ENCODE assay signal across 12 cellular contexts in the genomic region with DNA sequence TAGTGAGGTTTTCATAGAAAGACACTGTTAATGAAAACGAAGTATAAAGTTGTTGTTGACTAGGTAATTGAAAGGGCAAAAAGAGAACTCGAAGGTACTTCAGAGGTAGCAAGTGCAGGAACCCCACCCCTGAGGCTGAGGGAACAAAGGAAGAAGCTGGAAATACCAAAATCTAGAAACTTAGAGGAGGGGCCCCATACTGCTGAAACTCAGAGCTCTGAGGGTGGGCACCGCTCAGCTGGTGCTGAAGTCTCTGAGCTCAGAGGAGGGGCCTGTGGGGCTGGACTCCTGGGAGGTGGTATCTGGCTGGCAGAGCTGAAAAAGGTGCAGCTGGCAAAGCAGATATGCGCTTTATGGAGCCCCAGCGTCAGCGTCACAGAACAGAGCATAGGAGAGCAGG.
DNase-seq lines count a peak whose midpoint lies in the region; ATAC-seq and TF ChIP-seq lines count a peak whose summit lies in the region.
"Had no signal": no experiment of that assay in that cellular context is flagged by ENCODE, and none has a peak within 500 bp of the region (broad histone marks: within the 10 kb centered on the region; RNA-seq: fewer than 3 reads in every experiment).

No MANE protein-coding gene starts in this region.

- intact Hi-C loops in spleen (cut with DNase I; ENCODE audit: low total_unique reads) = no loop called here
- intact Hi-C loops in Right ventricle myocardium inferior (cut with DNase I) = no loop called here
- intact Hi-C loops in lower lobe of right lung (cut with DNase I) = no loop called here

- WGBS in spleen, 5 donors = 33 to 59% (median 53%) methylated on average over 6 of the region's 6 CpGs

- H3K27me3 ChIP-seq in spleen (replicated peaks in 1 of 7) = no peaks in the 10 kb centered on the region
- no peaks in the 10 kb centered on the region for H3K27me3 ChIP-seq in lower lobe of right lung (ENCODE audit: low read depth)
- H3K27me3 ChIP-seq: brain microvascular endothelial cell had no signal

- H3K9me3 ChIP-seq in T-helper 17 cell (ENCODE audit: control insufficient read depth, low read length, poor library complexity, severe bottlenecking) = no peaks in the 10 kb centered on the region
- no peaks in the 10 kb centered on the region for H3K9me3 ChIP-seq in spleen
- no peaks in the 10 kb centered on the region for H3K9me3 ChIP-seq in lower lobe of right lung

- H3K27ac ChIP-seq in spleen (peak overlapping the region in 5 of 8 donors; percentile 33 to 68 (median 66)), lower lobe of right lung (no peak overlapping the region)
- H3K27ac ChIP-seq: brain microvascular endothelial cell had no signal

- H3K9me3 Mint-ChIP-seq in activated CD4-positive, alpha-beta T cell treated with anti-CD3 and anti-CD28 coated beads, Interleukin-2, amount 10 ng/mL, durations not matched to agents 7 days and 5 days = peaks cover 2% of the 10 kb centered on the region
- H3K9me3 Mint-ChIP-seq: T-helper 2 cell treated with Interferon-gamma antibody and Interleukin-4, amounts not matched to agents 5 μg/mL and 100 μg/mL, for 36 hours had no signal

- POLR2A ChIA-PET in activated CD4-positive, alpha-beta T cell treated with anti-CD3 and anti-CD28 coated beads, Interleukin-2, amount 10 ng/mL, durations not matched to agents 7 days and 5 days (lab: Charles Lee) = no interaction called here

- ATAC-seq in GM21717 (IDR thresholded peaks at IDR 0.05; ENCODE audit: unreplicated experiment) (peak; percentile 28), T-helper 17 cell (no peak), Right ventricle myocardium inferior (no peak), lower lobe of right lung (no peak)

- CTCF ChIA-PET in activated CD4-positive, alpha-beta T cell treated with anti-CD3 and anti-CD28 coated beads, Interleukin-2, amount 10 ng/mL, durations not matched to agents 7 days and 5 days (lab: Charles Lee) = interaction anchor here (1.1 to 1.4 kb wide), 4 partner anchors 8 to 24 kb away, joined by 3 to 4 read pairs (median 3); no protein-coding TSS in a partner anchor

- H3K4me1 ChIP-seq in spleen (peaks cover 0 to 28% (median 8%) of the 10 kb centered on the region in 6 donors), lower lobe of right lung (no peaks in the 10 kb centered on the region)

- H3K27me3 Mint-ChIP-seq in activated CD4-positive, alpha-beta T cell treated with anti-CD3 and anti-CD28 coated beads, Interleukin-2, amount 10 ng/mL, durations not matched to agents 7 days and 5 days = no peaks in the 10 kb centered on the region
- no peaks in the 10 kb centered on the region for H3K27me3 Mint-ChIP-seq in T-helper 17 cell

- TF ChIP-seq POLR2A in spleen (IDR thresholded peaks at IDR 0.05) = no peak

- H3K4me3 ChIP-seq in spleen (no peak overlapping the region), lower lobe of right lung (no peak overlapping the region)
- H3K4me3 ChIP-seq: skin epidermis had no signal

- no peaks in the 10 kb centered on the region for H3K36me3 ChIP-seq in spleen
- H3K36me3 ChIP-seq in lower lobe of right lung = no peaks in the 10 kb centered on the region
- H3K36me3 ChIP-seq: brain microvascular endothelial cell had no signal

- no peak overlapping the region for H3K4me3 Mint-ChIP-seq in activated CD4-positive, alpha-beta T cell treated with anti-CD3 and anti-CD28 coated beads, Interleukin-2, amount 10 ng/mL, durations not matched to agents 7 days and 5 days
- H3K4me3 Mint-ChIP-seq in T-helper 17 cell = no peak overlapping the region
- H3K4me3 Mint-ChIP-seq: T-helper 2 cell treated with Interferon-gamma antibody and Interleukin-4, amounts not matched to agents 5 μg/mL and 100 μg/mL, for 36 hours had no signal

- peaks cover 27% of the 10 kb centered on the region for H3K4me1 Mint-ChIP-seq in activated CD4-positive, alpha-beta T cell treated with anti-CD3 and anti-CD28 coated beads, Interleukin-2, amount 10 ng/mL, durations not matched to agents 7 days and 5 days
- peaks cover 10% of the 10 kb centered on the region for H3K4me1 Mint-ChIP-seq in T-helper 17 cell

- peaks cover 2% of the 10 kb centered on the region for H3K36me3 Mint-ChIP-seq in activated CD4-positive, alpha-beta T cell treated with anti-CD3 and anti-CD28 coated beads, Interleukin-2, amount 10 ng/mL, durations not matched to agents 7 days and 5 days (ENCODE audit: low read depth)
- no peaks in the 10 kb centered on the region for H3K36me3 Mint-ChIP-seq in T-helper 17 cell (ENCODE audit: low read depth)

- peak overlapping the region; percentile 79 for H3K27ac Mint-ChIP-seq in activated CD4-positive, alpha-beta T cell treated with anti-CD3 and anti-CD28 coated beads, Interleukin-2, amount 10 ng/mL, durations not matched to agents 7 days and 5 days
- H3K27ac Mint-ChIP-seq in T-helper 17 cell = peak overlapping the region; percentile 27
- H3K27ac Mint-ChIP-seq: T-helper 2 cell treated with Interferon-gamma antibody and Interleukin-4, amounts not matched to agents 5 μg/mL and 100 μg/mL, for 36 hours had no signal

- DNase-seq in activated CD4-positive, alpha-beta T cell treated with anti-CD3 and anti-CD28 coated beads, Interleukin-2, amount 10 ng/mL, durations not matched to agents 7 days and 5 days = no peak
- DNase-seq in activated CD4-positive, alpha-beta T cell treated with anti-CD3 and anti-CD28 coated beads for 4 hours = no peak
- no peak for DNase-seq in T-helper 17 cell
- DNase-seq in spleen = no peak
- no peak for DNase-seq in NAMALWA (ENCODE audit: low spot score)
- DNase-seq in Right ventricle myocardium inferior (ENCODE audit: missing footprints) = no peak
- DNase-seq in lower lobe of right lung = no peak
- DNase-seq: brain microvascular endothelial cell, NCI-H187 treated with DMSO at 0.1 percent for 48 hours had no signal

- TF ChIP-seq CTCF in spleen (IDR thresholded peaks at IDR 0.05 in 8 of 11, conservative IDR thresholded peaks at IDR 0.05 in 3 of 11) (no peak), lower lobe of right lung (IDR thresholded peaks at IDR 0.05) (no peak)
